ENCODE assay signal across 27 cellular contexts in genomic region chr11:75193711-75194110, GRCh38. TPM values are rescaled to one million over a fixed set of nuclear protein-coding genes. Genes with fewer than 3 reads are reported as not detected.
"Had no signal": no experiment of that assay in that cellular context is flagged by ENCODE, and none has a peak within 500 bp of the region (broad histone marks: within the 10 kb centered on the region; RNA-seq: fewer than 3 reads in every experiment).

No MANE protein-coding gene starts in this region.

- H3K9ac ChIP-seq: SK-N-SH had no signal

- ATAC-seq: activated naive CD4-positive, alpha-beta T cell treated with anti-CD3 and anti-CD28 coated beads, Interleukin-2, amount 50 U/mL, for 72 hours; activated naive CD8-positive, alpha-beta T cell treated with anti-CD3 and anti-CD28 coated beads, Interleukin-2, amount 50 U/mL, for 24 hours; activated T-cell treated with anti-CD3 and anti-CD28 coated beads, Interleukin-2, amount 50 U/mL, for 4 hours; body of pancreas; PC-3 had no signal

- H3K4me3 ChIP-seq: ascending aorta, body of pancreas, SJCRH30 had no signal

- H3K27me3 ChIP-seq: ascending aorta, body of pancreas, SJCRH30 had no signal

- H3K4me2 ChIP-seq: SK-N-SH had no signal

- DNase-seq: activated CD4-positive, alpha-beta memory T cell treated with anti-CD3 and anti-CD28 coated beads for 36 hours; activated CD4-positive, alpha-beta T cell treated with anti-CD3 and anti-CD28 coated beads, Interleukin-2, amount 10 ng/mL, durations not matched to agents 7 days and 5 days; activated CD4-positive, CD25-positive, alpha-beta regulatory T cell; activated CD8-positive, alpha-beta memory T cell treated with anti-CD3 and anti-CD28 coated beads for 24 hours; activated naive CD4-positive, alpha-beta T cell treated with Interleukin-2 at 50 U/mL for 16 hours; activated naive CD8-positive, alpha-beta T cell treated with anti-CD3 and anti-CD28 coated beads, Interleukin-2, amount 50 U/mL, for 24 hours; activated T-cell treated with anti-CD3 and anti-CD28 coated beads, Interleukin-2, amount 50 U/mL, for 4 hours; amniotic stem cell; body of pancreas; KG1; NCI-H1048; NCI-H146; NCI-H187 treated with DMSO at 0.1 percent for 48 hours; NCI-H2081 treated with DMSO at 0.1 percent for 48 hours; NCI-H446; NCI-H524; PC-3; SJCRH30; SK-N-SH; T-helper 1 cell had no signal

- H3K9me3 ChIP-seq: ascending aorta, body of pancreas, SJCRH30, SK-N-SH had no signal

- H3K4me1 ChIP-seq: ascending aorta had no signal

- H3K27ac ChIP-seq: ascending aorta, body of pancreas, SJCRH30, VCaP had no signal

- H3K36me3 ChIP-seq: ascending aorta, SJCRH30 had no signal

RNA-seq across cellular contexts. Expression of gene SLCO2B1, which starts 42.8 kb away (rescaled TPM):
- total RNA-seq: activated CD4-positive, alpha-beta memory T cell treated with anti-CD3 and anti-CD28 coated beads for 36 hours; activated naive CD4-positive, alpha-beta T cell treated with anti-CD3 and anti-CD28 coated beads, Interleukin-2, amount 50 U/mL, for 72 hours; LHCN-M2; PC-3 had no signal
- polyA plus RNA-seq: IgD-negative memory B cell had no signal

RNA-seq across cellular contexts. Expression of gene TPBGL, which starts 46.9 kb away (rescaled TPM):
- total RNA-seq: ascending aorta, LHCN-M2, M059J, PC-3, RPMI7951, SJCRH30 had no signal
- polyA plus RNA-seq: IgD-negative memory B cell had no signal
